In the genomic region with DNA sequence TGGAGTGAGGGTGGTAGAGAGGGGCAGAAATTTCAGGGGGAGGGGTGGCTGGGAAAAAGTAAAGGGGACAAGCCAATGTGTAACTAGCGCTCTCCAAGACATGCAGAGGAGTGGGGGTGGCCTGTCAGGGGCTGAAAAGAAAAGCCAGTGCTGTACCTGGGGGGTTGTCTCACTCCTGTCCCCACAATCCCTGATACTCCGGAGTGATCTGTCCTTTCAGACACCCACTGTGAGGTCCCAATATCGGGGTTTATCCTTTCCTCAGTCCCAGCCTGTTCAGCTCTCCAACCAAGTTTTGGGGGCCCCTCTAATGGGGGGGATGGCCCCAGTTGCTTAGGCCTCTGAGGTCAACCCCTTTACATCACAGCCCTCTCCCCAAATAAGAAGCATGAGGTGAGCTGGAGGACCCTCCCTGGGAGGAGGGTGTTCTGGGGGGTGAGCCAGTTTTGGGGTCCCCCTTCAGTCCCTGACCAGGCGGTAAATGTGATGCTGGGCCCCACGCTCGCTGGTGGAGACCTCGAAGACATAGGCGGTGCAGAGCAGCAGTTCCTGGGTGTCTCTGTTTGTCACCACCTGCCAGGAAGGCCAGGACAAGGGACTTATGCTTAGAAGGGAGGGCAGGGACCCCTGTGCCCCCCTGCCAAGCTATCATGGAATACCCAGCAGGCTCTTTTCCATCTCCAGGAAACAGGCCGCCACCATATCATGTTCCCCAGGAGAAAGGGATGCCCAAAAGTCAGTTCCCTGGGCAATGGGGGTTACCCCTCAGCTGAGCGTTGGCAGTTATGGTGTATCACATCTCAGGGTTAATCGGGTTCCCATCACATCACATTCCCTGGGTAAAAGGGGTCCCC, we compare ENCODE assay signal across 14 cellular contexts. TPM values are rescaled to one million over a fixed set of nuclear protein-coding genes. Genes with fewer than 3 reads are reported as not detected.
DNase-seq lines count a peak whose midpoint lies in the region; ATAC-seq and TF ChIP-seq lines count a peak whose summit lies in the region.
"Had no signal": no experiment of that assay in that cellular context is flagged by ENCODE, and none has a peak within 500 bp of the region (broad histone marks: within the 10 kb centered on the region; RNA-seq: fewer than 3 reads in every experiment).

No MANE protein-coding gene starts in this region.

- ATAC-seq in GM18909 (IDR thresholded peaks at IDR 0.05; ENCODE audit: poor library complexity, unreplicated experiment) (peak; percentile 7), right lobe of liver (no peak), GM21723 (IDR thresholded peaks at IDR 0.05; ENCODE audit: unreplicated experiment) (no peak), HG03159 (IDR thresholded peaks at IDR 0.05; ENCODE audit: unreplicated experiment) (no peak)
- ATAC-seq: activated CD8-positive, alpha-beta T cell treated with anti-CD3 and anti-CD28 coated beads, Interleukin-2, amount 10 ng/mL, durations not matched to agents 7 days and 5 days had no signal

- CTCF ChIA-PET in RWPE1 (lab: Yijun Ruan, JAX), result interaction anchor here (0.6 to 0.7 kb wide), 3 partner anchors 9 to 339 kb away, joined by 3 to 5 read pairs (median 4); no protein-coding TSS in a partner anchor

- DNase-seq in RWPE1 (ENCODE audit: low spot score) (no peak), right lobe of liver (peak in 1 of 3 donors; percentile 49), suprapubic skin (ENCODE audit: low spot score in 2 of 2) (peak in 1 of 2 donors; percentile 63), NCI-H2029 (lab: John Stamatoyannopoulos, UW) (no peak), T-helper 9 cell (no peak)
- DNase-seq: activated CD8-positive, alpha-beta T cell treated with anti-CD3 and anti-CD28 coated beads, Interleukin-2, amount 10 ng/mL, durations not matched to agents 7 days and 5 days; activated naive CD4-positive, alpha-beta T cell treated with anti-CD3 and anti-CD28 coated beads, Interleukin-2, amount 10 ng/mL, durations not matched to agents 7 days and 5 days; NCI-H2081 had no signal

- H3K27me3 ChIP-seq in right lobe of liver (no peaks in the 10 kb centered on the region), suprapubic skin (no peaks in the 10 kb centered on the region)

- TF ChIP-seq POLR2A in right lobe of liver (IDR thresholded peaks at IDR 0.05) (no peak), suprapubic skin (IDR thresholded peaks at IDR 0.05) (no peak)

- POLR2A ChIA-PET in RWPE1 (lab: Yijun Ruan, JAX; ENCODE audit: low non-redundant PET), result no interaction called here

- H3K27ac ChIP-seq in RWPE1 (peak overlapping the region; percentile 87), right lobe of liver (peak overlapping the region in 2 of 3 donors; percentile 91 to 92), suprapubic skin (peak overlapping the region; percentile 15)

- H3K4me3 ChIP-seq in right lobe of liver, result no peak overlapping the region
- H3K4me3 ChIP-seq in suprapubic skin, result no peak overlapping the region

- 90% methylated on average over 3 of the region's 11 CpGs for WGBS in right lobe of liver (ENCODE audit: insufficient coverage, low coverage, low lambda C conversion rate, missing lambda C conversion rate)
- WGBS in suprapubic skin, result 94% methylated on average over 10 of the region's 11 CpGs

- TF ChIP-seq EP300 in suprapubic skin (IDR thresholded peaks at IDR 0.05), result no peak

- intact Hi-C loops in right lobe of liver (cut with DNase I), result no loop called here

- H3K4me1 ChIP-seq in right lobe of liver (peaks cover 0 to 8% (median 4%) of the 10 kb centered on the region in 4 donors), suprapubic skin (peaks cover 30% of the 10 kb centered on the region)

- TF ChIP-seq CTCF in RWPE1 (conservative IDR thresholded peaks at IDR 0.05; ENCODE audit: low read depth) (no peak), right lobe of liver (IDR thresholded peaks at IDR 0.05) (no peak), suprapubic skin (IDR thresholded peaks at IDR 0.05) (no peak)

- H3K9me3 ChIP-seq in right lobe of liver, result no peaks in the 10 kb centered on the region
- H3K9me3 ChIP-seq in suprapubic skin, result no peaks in the 10 kb centered on the region

- H3K36me3 ChIP-seq in right lobe of liver (peaks cover 0 to under 1% (median 0%) of the 10 kb centered on the region in 4 donors), suprapubic skin (peaks cover 48% of the 10 kb centered on the region)

RNA-seq across cellular contexts. Expression of a gene that starts 5.9 kb away (rescaled TPM):
- 1 to 10 TPM; 1.1 to 5.0 (median 3.5) TPM for total RNA-seq in right lobe of liver
- total RNA-seq in suprapubic skin, result 10 to 100 TPM in 1 of 4 donors, 1 to 10 TPM in 3; 2.9 to 25.7 (median 5.0) TPM
- total RNA-seq: H9, LHCN-M2 had no signal

RNA-seq across cellular contexts. Expression of a gene that starts 16.1 kb away (rescaled TPM):
- total RNA-seq in right lobe of liver (1 to 10 TPM in 4 of 6 experiments, under 1 TPM in 2; 0.25 to 4.6 (median 2.4) TPM), suprapubic skin (1 to 10 TPM in 1 of 4 donors, under 1 TPM in 2, not detected in 1; 0.23 to 1.4 (median 0.34) TPM)

RNA-seq across cellular contexts. Expression of a gene that starts 21.1 kb away (rescaled TPM):
- total RNA-seq in right lobe of liver (1 to 10 TPM; 3.3 to 8.9 (median 5.3) TPM), suprapubic skin (10 to 100 TPM; 10.6 to 15.4 (median 13.2) TPM)
- total RNA-seq: activated CD8-positive, alpha-beta T cell treated with anti-CD3 and anti-CD28 coated beads, Interleukin-2, amount 10 ng/mL, durations not matched to agents 7 days and 5 days; T-helper 1 cell treated with Interleukin-12 subunit alpha and Interleukin-12 subunit beta and Interleukin-4 antibody, amounts not matched to agents 30 ng/mL and 1 ng/mL, for 36 hours had no signal

RNA-seq across cellular contexts. Expression of a gene that starts 22.6 kb away (rescaled TPM):
- total RNA-seq in right lobe of liver, result not detected
- not detected for total RNA-seq in suprapubic skin
- total RNA-seq: activated CD8-positive, alpha-beta T cell treated with anti-CD3 and anti-CD28 coated beads, Interleukin-2, amount 10 ng/mL, durations not matched to agents 7 days and 5 days; T-helper 1 cell treated with Interleukin-12 subunit alpha and Interleukin-12 subunit beta and Interleukin-4 antibody, amounts not matched to agents 30 ng/mL and 1 ng/mL, for 36 hours had no signal

RNA-seq across cellular contexts. Expression of a gene that starts 47.0 kb away (rescaled TPM):
- under 1 TPM in 1 of 6 experiments, not detected in 5; 0.32 TPM for total RNA-seq in right lobe of liver
- not detected for total RNA-seq in suprapubic skin
- total RNA-seq: activated CD8-positive, alpha-beta T cell treated with anti-CD3 and anti-CD28 coated beads, Interleukin-2, amount 10 ng/mL, durations not matched to agents 7 days and 5 days; H9; LHCN-M2; T-helper 1 cell treated with Interleukin-12 subunit alpha and Interleukin-12 subunit beta and Interleukin-4 antibody, amounts not matched to agents 30 ng/mL and 1 ng/mL, for 36 hours had no signal

Comparison
In these comparisons a context has a peak if more than half of its experiments do, and no peak if none do; other contexts are left out.
1. H3K27ac ChIP-seq: peak in every context shown above with its lines; median percentile 92 in right lobe of liver; 87 in RWPE1; 15 in suprapubic skin.